2 cellular contexts compared by ENCODE assay signal in the genomic region with DNA sequence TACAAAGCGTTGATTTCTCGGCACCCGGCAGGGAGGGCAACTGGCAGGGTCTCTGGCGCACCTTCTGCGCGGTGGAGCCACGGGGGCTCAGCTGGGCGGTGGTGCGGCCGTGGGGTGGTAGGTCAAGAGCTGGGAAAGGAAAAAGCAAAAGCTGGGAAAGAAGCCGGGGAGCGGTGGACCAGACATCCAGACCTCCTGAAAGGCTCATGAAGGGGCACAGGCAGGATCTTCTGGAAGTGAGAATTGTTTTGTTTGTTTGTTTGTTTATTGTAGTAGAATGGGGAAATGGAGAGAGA.
TF ChIP-seq lines count a peak whose summit lies in the region.

No MANE protein-coding gene starts in this region.

TF ChIP-seq in WTC11, 78 proteins besides CTCF, POLR2A, EP300 and RAD21 (continued from another document):
- TF ChIP-seq, protein P1, sequence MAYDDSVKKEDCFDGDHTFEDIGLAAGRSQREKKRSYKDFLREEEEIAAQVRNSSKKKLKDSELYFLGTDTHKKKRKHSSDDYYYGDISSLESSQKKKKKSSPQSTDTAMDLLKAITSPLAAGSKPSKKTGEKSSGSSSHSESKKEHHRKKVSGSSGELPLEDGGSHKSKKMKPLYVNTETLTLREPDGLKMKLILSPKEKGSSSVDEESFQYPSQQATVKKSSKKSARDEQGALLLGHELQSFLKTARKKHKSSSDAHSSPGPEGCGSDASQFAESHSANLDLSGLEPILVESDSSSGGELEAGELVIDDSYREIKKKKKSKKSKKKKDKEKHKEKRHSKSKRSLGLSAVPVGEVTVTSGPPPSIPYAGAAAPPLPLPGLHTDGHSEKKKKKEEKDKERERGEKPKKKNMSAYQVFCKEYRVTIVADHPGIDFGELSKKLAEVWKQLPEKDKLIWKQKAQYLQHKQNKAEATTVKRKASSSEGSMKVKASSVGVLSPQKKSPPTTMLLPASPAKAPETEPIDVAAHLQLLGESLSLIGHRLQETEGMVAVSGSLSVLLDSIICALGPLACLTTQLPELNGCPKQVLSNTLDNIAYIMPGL (CRISPR knock-in tag; IDR thresholded peaks at IDR 0.05) = no peak
- no peak for TF ChIP-seq CREB1 (CRISPR knock-in tag; IDR thresholded peaks at IDR 0.05)

TF ChIP-seq in endothelial cell of umbilical vein, 7 proteins besides CTCF, POLR2A, EP300 and RAD21 (continued from another document):
- TF ChIP-seq MAX (IDR thresholded peaks at IDR 0.05; ENCODE audit: insufficient read depth, insufficient read length) = no peak
- TF ChIP-seq JUN (IDR thresholded peaks at IDR 0.05; ENCODE audit: borderline replicate concordance, insufficient read depth, insufficient read length, low read depth) = no peak
- no peak for TF ChIP-seq MYC (IDR thresholded peaks at IDR 0.05; ENCODE audit: low read depth, low read length)
